Comparison of ENCODE assay signal across 10 cellular contexts in the genomic region with DNA sequence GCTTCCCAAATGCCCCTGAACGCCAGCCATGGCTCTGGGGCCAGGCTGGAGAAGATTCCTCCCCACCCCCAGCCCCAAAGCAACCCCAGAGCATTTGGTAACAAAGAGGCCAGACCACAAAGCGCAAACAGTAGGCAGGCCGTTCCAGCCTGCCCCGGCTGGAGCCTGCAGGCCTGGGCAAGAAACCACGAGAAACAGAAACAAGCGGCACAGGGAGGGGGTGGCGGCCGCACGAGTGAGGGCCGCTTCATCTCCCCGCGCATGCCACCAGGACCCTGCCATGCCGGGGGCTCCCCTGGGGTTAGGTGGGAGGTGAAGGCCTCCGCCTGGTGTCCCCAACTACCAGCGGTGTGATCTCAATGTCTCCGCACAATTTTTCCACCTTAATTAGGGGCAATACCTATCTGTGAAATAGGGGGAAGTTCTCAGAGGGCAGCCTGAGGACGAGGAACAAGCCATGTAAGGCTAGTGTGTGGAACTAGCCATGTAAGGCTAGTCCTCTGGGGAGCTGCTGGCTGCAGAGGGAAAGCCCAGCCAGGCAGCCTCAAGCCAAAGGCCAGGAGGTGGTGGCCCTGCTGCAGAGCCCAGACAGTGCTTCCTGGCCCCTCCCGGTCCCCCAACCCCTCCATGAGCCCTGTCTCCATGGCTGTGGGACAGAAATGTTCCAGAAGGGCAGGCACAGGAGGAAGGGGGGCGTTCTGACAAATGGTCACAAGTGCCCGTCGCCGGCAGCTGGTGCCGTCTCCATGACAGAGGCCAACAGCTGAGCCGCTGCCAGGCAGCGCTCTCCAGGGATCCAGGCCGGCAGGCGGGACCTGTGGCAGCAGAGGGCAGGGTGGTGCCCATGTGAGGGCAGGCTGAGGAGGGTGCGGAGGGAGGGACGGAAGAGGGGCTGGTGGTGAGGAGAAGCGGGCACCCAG. TPM values are rescaled to one million over a fixed set of nuclear protein-coding genes. Genes with fewer than 3 reads are reported as not detected.
DNase-seq lines count a peak whose midpoint lies in the region; ATAC-seq and TF ChIP-seq lines count a peak whose summit lies in the region.
"Had no signal": no experiment of that assay in that cellular context is flagged by ENCODE, and none has a peak within 500 bp of the region (broad histone marks: within the 10 kb centered on the region; RNA-seq: fewer than 3 reads in every experiment).

No MANE protein-coding gene starts in this region.

- H3K9me3 ChIP-seq in BLaER1 = no peaks in the 10 kb centered on the region
- no peaks in the 10 kb centered on the region for H3K9me3 ChIP-seq in esophagus muscularis mucosa

- WGBS in esophagus muscularis mucosa = 75% methylated on average over 24 of the region's 30 CpGs

- H3K4me1 ChIP-seq in BLaER1 = peaks cover 77% of the 10 kb centered on the region
- peaks cover 90 to 95% (median 94%) of the 10 kb centered on the region in 4 donors for H3K4me1 ChIP-seq in esophagus muscularis mucosa

- no peaks in the 10 kb centered on the region for H4K20me1 ChIP-seq in BLaER1

- H3K36me3 Mint-ChIP-seq in osteocyte (ENCODE audit: unreplicated experiment) = peaks cover 3% of the 10 kb centered on the region

- peaks cover 99% of the 10 kb centered on the region for H3K4me1 Mint-ChIP-seq in osteocyte (ENCODE audit: unreplicated experiment)

- no peak for TF ChIP-seq EP300 in esophagus muscularis mucosa (IDR thresholded peaks at IDR 0.05)

- peak overlapping the region; percentile 85 for H3K4me2 ChIP-seq in BLaER1

- intact Hi-C loops in esophagus muscularis mucosa (cut with DNase I) = no loop called here

- H3K27me3 ChIP-seq in BLaER1 (no peaks in the 10 kb centered on the region), esophagus muscularis mucosa (no peaks in the 10 kb centered on the region)

- ATAC-seq in HG02938 (IDR thresholded peaks at IDR 0.05; ENCODE audit: unreplicated experiment) (no peak), SK-N-SH treated with all-trans-retinoic acid at 6 μM for 48 hours (no peak)

- TF ChIP-seq POLR2A in esophagus muscularis mucosa (IDR thresholded peaks at IDR 0.05; ENCODE audit: low read depth) = no peak

- peak; percentile 77 to 90 for DNase-seq in NCI-H524 (lab: John Stamatoyannopoulos, UW)
- no peak for DNase-seq in esophagus muscularis mucosa (ENCODE audit: extremely low spot score)
- no peak for DNase-seq in osteocyte (ENCODE audit: extremely low spot score, unreplicated experiment)
- DNase-seq in effector CD4-positive, alpha-beta T cell = no peak
- no peak for DNase-seq in activated naive CD4-positive, alpha-beta T cell treated with Interleukin-2 at 50 U/mL for 16 hours
- DNase-seq: AML-193; stimulated activated CD4-positive, alpha-beta T cell treated with anti-CD3 and anti-CD28 coated beads, Interleukin-2, amount 100 ng/mL, for 24 hours had no signal

- H3K27ac Mint-ChIP-seq in osteocyte (ENCODE audit: unreplicated experiment) = peak overlapping the region; percentile 100

- peak overlapping the region; percentile 72 for H3K9ac ChIP-seq in BLaER1

- H3K36me3 ChIP-seq in BLaER1 = peaks cover 11% of the 10 kb centered on the region
- H3K36me3 ChIP-seq in esophagus muscularis mucosa = peaks cover 0 to 6% (median 0%) of the 10 kb centered on the region in 4 donors

- H3K27me3 Mint-ChIP-seq in osteocyte (ENCODE audit: unreplicated experiment) = no peaks in the 10 kb centered on the region

- H3K4me3 Mint-ChIP-seq in osteocyte (ENCODE audit: unreplicated experiment) = no peak overlapping the region

- H3K27ac ChIP-seq in BLaER1 = peak overlapping the region; percentile 87
- H3K27ac ChIP-seq in esophagus muscularis mucosa (replicated peaks in 1 of 4) = peak overlapping the region; percentile 91 to 99 (median 96)

- TF ChIP-seq CTCF in esophagus muscularis mucosa (IDR thresholded peaks at IDR 0.05) (no peak), osteocyte (IDR thresholded peaks at IDR 0.05) (no peak)

- H3K4me3 ChIP-seq in BLaER1 (peak overlapping the region; percentile 31; the same call in 1 of the 2 replicates), esophagus muscularis mucosa (no peak overlapping the region)

- no peaks in the 10 kb centered on the region for H3K9me3 Mint-ChIP-seq in osteocyte (ENCODE audit: unreplicated experiment)

TF ChIP-seq in SK-N-SH treated with all-trans-retinoic acid at 6 μM for 48 hours, 23 proteins besides CTCF, POLR2A, EP300 and RAD21:
- no peak for TF ChIP-seq ISL1 (CRISPR knock-in tag; IDR thresholded peaks at IDR 0.05)

RNA-seq across cellular contexts. Expression of gene MTSS2, which starts 14.5 kb away (rescaled TPM):
- 100 to 1,000 TPM in 2 of 4 donors, 10 to 100 TPM in 2; 74.9 to 238 (median 130) TPM for total RNA-seq in esophagus muscularis mucosa
- total RNA-seq in osteocyte = 156 and 169 TPM in 2 replicates

RNA-seq across cellular contexts. Expression of gene IL34, which starts 54.0 kb away (rescaled TPM):
- total RNA-seq in esophagus muscularis mucosa (1 to 10 TPM; 1.7 to 4.7 (median 3.4) TPM), osteocyte (12.7 and 14.3 TPM in 2 replicates)

Comparison
In these comparisons a context has a peak if more than half of its experiments do, and no peak if none do; other contexts are left out.
1. DNase-seq: peak in NCI-H524 (2 of 2); none in esophagus muscularis mucosa (single experiment), osteocyte (single experiment), effector CD4-positive, alpha-beta T cell (single experiment) and activated naive CD4-positive, alpha-beta T cell treated with Interleukin-2 at 50 U/mL for 16 hours (single experiment).